8 cellular contexts compared by ENCODE assay signal in genomic region chr18:35041752-35042379, GRCh38. TPM values are rescaled to one million over a fixed set of nuclear protein-coding genes. Genes with fewer than 3 reads are reported as not detected.
DNase-seq lines count a peak whose midpoint lies in the region; ATAC-seq and TF ChIP-seq lines count a peak whose summit lies in the region.

No MANE protein-coding gene starts in this region.

- no peak overlapping the region for H3K18ac ChIP-seq in H9 (ENCODE audit: insufficient read length, low read depth, low read length)

- no peaks in the 10 kb centered on the region for H3K79me1 ChIP-seq in H9 (ENCODE audit: insufficient read depth, low read depth, low read length, poor library complexity, severe bottlenecking)

- peak overlapping the region; percentile 82 for H3K9ac ChIP-seq in H9 (ENCODE audit: extremely low read depth, insufficient read length, low read length)
- peak overlapping the region; percentile 11 for H3K9ac ChIP-seq in mucosa of stomach (ENCODE audit: low read length)

- no peak overlapping the region for H2BK120ac ChIP-seq in H9 (ENCODE audit: low read depth, low read length, poor library complexity, severe bottlenecking)

- no peak overlapping the region for H2AK5ac ChIP-seq in H9 (ENCODE audit: insufficient read length, low read length)

- H2BK20ac ChIP-seq in H9 (ENCODE audit: low read depth, low read length, poor library complexity, severe bottlenecking): no peak overlapping the region

- peaks cover 11% of the 10 kb centered on the region for H3K23me2 ChIP-seq in H9 (ENCODE audit: insufficient read length, low read depth, low read length, poor library complexity, severe bottlenecking)

- H3K4me3 Mint-ChIP-seq in H9: peak overlapping the region; percentile 94 to 98

- no peaks in the 10 kb centered on the region for H3K36me3 Mint-ChIP-seq in H9 (ENCODE audit: insufficient read depth in 1 of 3, low read depth in 3 of 3)

- H4K8ac ChIP-seq in H9 (replicated peaks; ENCODE audit: insufficient read length, low read depth, low read length): no peak overlapping the region

- in situ Hi-C loops in ACHN (cut with HindIII; ENCODE audit: low pct_ligation_motif_present, low pct_unique_long_range_greater_than_20kb, low sequenced_read_pairs): no loop called here

- peak overlapping the region in 2 of 3 experiments; percentile 95 to 99; a peak in 6 of 7 replicates for H3K27ac Mint-ChIP-seq in H9

- H3K79me2 ChIP-seq in H9 (ENCODE audit: insufficient read depth, low read length): peaks cover 5% of the 10 kb centered on the region; the same call in 1 of the 2 replicates

- no peak overlapping the region for H3K4ac ChIP-seq in H9 (ENCODE audit: low read depth, low read length)

- no peak overlapping the region for H2BK12ac ChIP-seq in H9 (ENCODE audit: insufficient read length, low read depth, low read length)

- no peak overlapping the region for H2AFZ ChIP-seq in H9 (ENCODE audit: low read length)

- H3K4me2 ChIP-seq in H9 (ENCODE audit: insufficient read depth, insufficient read length, low read length): peak overlapping the region; percentile 81

- peaks cover 3% of the 10 kb centered on the region for H4K20me1 ChIP-seq in H9 (ENCODE audit: control insufficient read depth, insufficient read depth, insufficient read length)

- WGBS in H9 (ENCODE audit: extremely low coverage, insufficient read length, low lambda C conversion rate): no CpG with 5 or more reads among the region's 13 CpGs
- 2 to 3% methylated on average over 13 of the region's 13 CpGs for WGBS in ectodermal cell, 2 experiments

- H3K9me3 Mint-ChIP-seq in H9: no peaks in the 10 kb centered on the region

- no peaks in the 10 kb centered on the region for H3K4me1 ChIP-seq in H9 (ENCODE audit: insufficient read depth, low read length)
- H3K4me1 ChIP-seq in SJSA1 (replicated peaks): peaks cover 36% of the 10 kb centered on the region
- H3K4me1 ChIP-seq in ectodermal cell (ENCODE audit: control insufficient read depth, insufficient read depth, low read length): peaks cover 12% of the 10 kb centered on the region
- peaks cover 30% of the 10 kb centered on the region for H3K4me1 ChIP-seq in mucosa of stomach (ENCODE audit: control insufficient read depth, insufficient read depth, low read length)

- H2BK15ac ChIP-seq in H9 (ENCODE audit: low read depth, low read length): no peak overlapping the region

- no peaks in the 10 kb centered on the region; the same call in 1 of the 2 replicates for H3K27me3 Mint-ChIP-seq in H9 (ENCODE audit: low read depth)

- no peak overlapping the region for H4K91ac ChIP-seq in H9 (ENCODE audit: insufficient read length, low read depth, low read length)

- H3K56ac ChIP-seq in H9 (ENCODE audit: insufficient read length, low read depth, low read length): no peak overlapping the region

- no peak overlapping the region for H3T11ph ChIP-seq in H9 (ENCODE audit: low read length)

- H3K4me1 Mint-ChIP-seq in H9: peaks cover 46 to 53% of the 10 kb centered on the region in 2 experiments

- DNase-seq in ACHN (peak; percentile 8), H9 (no peak), SJSA1 (ENCODE audit: low read depth in 1 of 2, low spot score in 2 of 2) (peak in 1 of 2 experiments; percentile 34), NOMO-1 (lab: John Stamatoyannopoulos, UW; ENCODE audit: unreplicated experiment in 2 of 2) (no peak), GM19238 (ENCODE audit: insufficient read length, low spot score) (no peak)

- peak overlapping the region; percentile 93; the same call in 1 of the 2 replicates for H3K14ac ChIP-seq in H9 (ENCODE audit: insufficient read depth, low read length)

- no peak overlapping the region for H3K23ac ChIP-seq in H9 (ENCODE audit: insufficient read length, low read depth, low read length)

- H2BK5ac ChIP-seq in H9 (ENCODE audit: insufficient read length, low read length): no peak overlapping the region

- H3K4me3 ChIP-seq in SJSA1: peak overlapping the region; percentile 68
- H3K4me3 ChIP-seq in ectodermal cell (ENCODE audit: insufficient read depth, low read depth, low read length): peak overlapping the region; percentile 84
- peak overlapping the region; percentile 26 for H3K4me3 ChIP-seq in mucosa of stomach (ENCODE audit: low read length)

- H3K27me3 ChIP-seq in H9 (ENCODE audit: insufficient read depth, low read length) (no peaks in the 10 kb centered on the region), SJSA1 (replicated peaks) (no peaks in the 10 kb centered on the region), ectodermal cell (ENCODE audit: control insufficient read depth, insufficient read depth, low read length, poor library complexity, severe bottlenecking) (no peaks in the 10 kb centered on the region), mucosa of stomach (ENCODE audit: control insufficient read depth, insufficient read depth, low read length) (peaks cover 3% of the 10 kb centered on the region)

- H3K36me3 ChIP-seq in SJSA1 (no peaks in the 10 kb centered on the region), ectodermal cell (ENCODE audit: control insufficient read depth, insufficient read depth, low read length) (no peaks in the 10 kb centered on the region), mucosa of stomach (ENCODE audit: control insufficient read depth, insufficient read depth, low read length) (no peaks in the 10 kb centered on the region)

- TF ChIP-seq CTCF in H9 (conservative IDR thresholded peaks at IDR 0.05): peak; percentile 22; the same call in 1 of the 3 replicates

- no peak for ATAC-seq in GM18858 (IDR thresholded peaks at IDR 0.05; ENCODE audit: unreplicated experiment)

- H3K27ac ChIP-seq in H9 (ENCODE audit: insufficient read length, low read depth, low read length) (no peak overlapping the region), SJSA1 (peak overlapping the region; percentile 54), ectodermal cell (ENCODE audit: insufficient read depth, low read depth, low read length, poor library complexity, severe bottlenecking) (peak overlapping the region; percentile 88)

- no peak overlapping the region for H4K5ac ChIP-seq in H9 (ENCODE audit: insufficient read length, low read depth, low read length)

- no peaks in the 10 kb centered on the region for H3K9me3 ChIP-seq in H9 (ENCODE audit: control insufficient read depth, low read depth, low read length)
- no peaks in the 10 kb centered on the region for H3K9me3 ChIP-seq in SJSA1 (replicated peaks)
- H3K9me3 ChIP-seq in ectodermal cell (ENCODE audit: control insufficient read depth, low read length): no peaks in the 10 kb centered on the region
- no peaks in the 10 kb centered on the region for H3K9me3 ChIP-seq in mucosa of stomach (ENCODE audit: control insufficient read depth, low read length)

RNA-seq across cellular contexts. Expression of gene MAPRE2, which starts 0.7 kb away (rescaled TPM):
- 27.0 and 29.4 TPM in 2 replicates for total RNA-seq in H9 (2021)
- 30.1 and 34.4 TPM in 2 replicates for total RNA-seq in SJSA1 (2014; rRNA removed; shearing (Covaris generic))
- 38.4 TPM for polyA plus RNA-seq in ectodermal cell (2013, experiment 1 of 4)
- 34.6 TPM for polyA plus RNA-seq in ectodermal cell (2013, experiment 2 of 4)
- polyA plus RNA-seq in ectodermal cell (2013, experiment 3 of 4): 26.7 TPM
- 30.0 TPM for polyA plus RNA-seq in ectodermal cell (2013, experiment 4 of 4)

Comparison
In these comparisons a context has a peak if more than half of its experiments do, and no peak if none do; other contexts are left out.
1. H3K4me3 ChIP-seq: peak in every context shown above with its lines; median percentile 84 in ectodermal cell; 68 in SJSA1; 26 in mucosa of stomach.